9 cellular contexts compared by ENCODE assay signal in genomic region chr16:4376126-4376819, GRCh38. TPM values are rescaled to one million over a fixed set of nuclear protein-coding genes. Genes with fewer than 3 reads are reported as not detected.
A peak's percentile ranks its signal among the peaks of the same experiment; 100 is the strongest.
DNase-seq lines count a peak whose midpoint lies in the region; ATAC-seq and TF ChIP-seq lines count a peak whose summit lies in the region.
"Had no signal": no experiment of that assay in that cellular context is flagged by ENCODE, and none has a peak within 500 bp of the region (broad histone marks: within the 10 kb centered on the region; RNA-seq: fewer than 3 reads in every experiment).

No MANE protein-coding gene starts in this region.

- TF ChIP-seq CTCF in Calu3 (IDR thresholded peaks at IDR 0.05; ENCODE audit: unreplicated experiment): no peak
- TF ChIP-seq CTCF in astrocyte of the cerebellum (IDR thresholded peaks at IDR 0.05; ENCODE audit: low read depth, low read length, missing control alignments): no peak

- no peaks in the 10 kb centered on the region for H3K27me3 Mint-ChIP-seq in Calu3 (ENCODE audit: unreplicated experiment)
- H3K27me3 Mint-ChIP-seq: T-cell had no signal

- in situ Hi-C loops in astrocyte of the cerebellum (cut with HindIII; ENCODE audit: low sequenced_read_pairs): no loop called here

- H3K27ac Mint-ChIP-seq in Calu3 (ENCODE audit: unreplicated experiment): peak overlapping the region; percentile 95

- CTCF ChIA-PET in Calu3 (lab: Charles Lee): interaction anchor here (1.4 to 2.9 kb wide), 4 partner anchors 13 to 176 kb away, joined by 3 to 12 read pairs (median 7); no protein-coding TSS in a partner anchor

- H3K4me3 ChIP-seq in astrocyte of the cerebellum (ENCODE audit: low read depth, low read length): peak overlapping the region; percentile 10

- peaks cover 52% of the 10 kb centered on the region for H3K4me1 Mint-ChIP-seq in Calu3 (ENCODE audit: low read depth, unreplicated experiment)

- H3K9me3 Mint-ChIP-seq in Calu3 (ENCODE audit: low read depth, unreplicated experiment): no peaks in the 10 kb centered on the region
- H3K9me3 Mint-ChIP-seq: T-cell had no signal

- ATAC-seq in HG02884 (IDR thresholded peaks at IDR 0.05; ENCODE audit: unreplicated experiment) (no peak), GM18502 (IDR thresholded peaks at IDR 0.05; ENCODE audit: poor library complexity, unreplicated experiment) (no peak)
- ATAC-seq: T-cell had no signal

- H3K4me3 Mint-ChIP-seq in Calu3 (ENCODE audit: low read depth, unreplicated experiment): peak overlapping the region; percentile 56

- peaks cover 84% of the 10 kb centered on the region for H3K36me3 Mint-ChIP-seq in Calu3 (ENCODE audit: insufficient read depth, unreplicated experiment)

- intact Hi-C loops in Calu3 (cut with micrococcal nuclease; ENCODE audit: unreplicated experiment): no loop called here

- DNase-seq in Calu3: peak; percentile 83
- peak; percentile 71 for DNase-seq in astrocyte of the cerebellum (ENCODE audit: low read depth)
- DNase-seq in hepatic stellate cell (ENCODE audit: low spot score): peak; percentile 82
- peak; percentile 78 for DNase-seq in putamen (ENCODE audit: low spot score)
- DNase-seq in NK-92 treated with Interleukin-12 subunit alpha and Interleukin-12 subunit beta, amount 100 ng/mL, for 24 hours (lab: John Stamatoyannopoulos, UW): no peak
- no peak for DNase-seq in NCI-H510A treated with DMSO at 0.1 percent for 48 hours (lab: John Stamatoyannopoulos, UW)
- DNase-seq: T-cell had no signal

- BruUV-seq in Calu3 (replicated peaks; lab: Mats Ljungman, UMichigan): no TSS peak

RNA-seq across cellular contexts. Expression of gene VASN, which starts 4.6 kb away (rescaled TPM):
- 18.1 and 22.4 TPM in 2 replicates for total RNA-seq in Calu3 (2022)

RNA-seq across cellular contexts. Expression of gene PAM16, which starts 25.2 kb away (rescaled TPM):
- total RNA-seq in Calu3 (2022): 72.7 and 85.3 TPM in 2 replicates

RNA-seq across cellular contexts. Expression of gene CORO7, which starts 40.1 kb away (rescaled TPM):
- 49.7 and 51.0 TPM in 2 replicates for total RNA-seq in Calu3 (2022)

RNA-seq across cellular contexts. Expression of gene DNAJA3, which starts 49.4 kb away (rescaled TPM):
- total RNA-seq in Calu3 (2022): 93.1 and 99.2 TPM in 2 replicates

Comparison
In these comparisons a context has a peak if more than half of its experiments do, and no peak if none do; other contexts are left out.
1. DNase-seq: peak in Calu3 (single experiment), astrocyte of the cerebellum (single experiment), hepatic stellate cell (single experiment) and putamen (single experiment); none in NK-92 treated with Interleukin-12 subunit alpha and Interleukin-12 subunit beta, amount 100 ng/mL, for 24 hours (single experiment) and NCI-H510A treated with DMSO at 0.1 percent for 48 hours (single experiment).